1 cellular context compared by ENCODE assay signal in the genomic region with DNA sequence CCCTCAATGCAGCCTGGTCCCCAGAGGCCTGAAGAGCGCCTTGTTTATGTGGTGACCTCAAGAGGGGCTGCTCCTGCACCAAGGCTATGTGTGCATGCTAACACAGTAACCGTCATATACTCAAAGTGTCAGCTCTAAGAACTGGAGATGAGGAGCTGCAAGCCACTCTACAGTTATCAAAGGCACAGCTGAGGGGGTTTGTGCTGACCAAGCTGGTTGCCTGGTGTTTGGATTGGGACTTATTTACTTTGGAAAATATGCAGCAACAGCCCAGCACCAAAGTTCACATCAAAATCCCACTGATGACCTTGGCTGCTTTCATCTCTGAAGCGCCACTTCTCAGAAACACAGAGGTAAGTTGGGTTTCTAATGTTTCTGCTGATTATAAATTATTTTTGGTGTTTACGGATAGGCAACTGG.
A peak's percentile ranks its signal among the peaks of the same experiment; 100 is the strongest.
TF ChIP-seq lines count a peak whose summit lies in the region.

A gene with protein sequence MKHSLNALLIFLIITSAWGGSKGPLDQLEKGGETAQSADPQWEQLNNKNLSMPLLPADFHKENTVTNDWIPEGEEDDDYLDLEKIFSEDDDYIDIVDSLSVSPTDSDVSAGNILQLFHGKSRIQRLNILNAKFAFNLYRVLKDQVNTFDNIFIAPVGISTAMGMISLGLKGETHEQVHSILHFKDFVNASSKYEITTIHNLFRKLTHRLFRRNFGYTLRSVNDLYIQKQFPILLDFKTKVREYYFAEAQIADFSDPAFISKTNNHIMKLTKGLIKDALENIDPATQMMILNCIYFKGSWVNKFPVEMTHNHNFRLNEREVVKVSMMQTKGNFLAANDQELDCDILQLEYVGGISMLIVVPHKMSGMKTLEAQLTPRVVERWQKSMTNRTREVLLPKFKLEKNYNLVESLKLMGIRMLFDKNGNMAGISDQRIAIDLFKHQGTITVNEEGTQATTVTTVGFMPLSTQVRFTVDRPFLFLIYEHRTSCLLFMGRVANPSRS (plus strand): TSS at position 321 of the 420 bp plus-strand sequence. CDS start 5,200 bp downstream, outside the sequence.

TF ChIP-seq in liver, 16 proteins besides CTCF, POLR2A, EP300 and RAD21 (continued from another document):
- TF ChIP-seq, protein P1, sequence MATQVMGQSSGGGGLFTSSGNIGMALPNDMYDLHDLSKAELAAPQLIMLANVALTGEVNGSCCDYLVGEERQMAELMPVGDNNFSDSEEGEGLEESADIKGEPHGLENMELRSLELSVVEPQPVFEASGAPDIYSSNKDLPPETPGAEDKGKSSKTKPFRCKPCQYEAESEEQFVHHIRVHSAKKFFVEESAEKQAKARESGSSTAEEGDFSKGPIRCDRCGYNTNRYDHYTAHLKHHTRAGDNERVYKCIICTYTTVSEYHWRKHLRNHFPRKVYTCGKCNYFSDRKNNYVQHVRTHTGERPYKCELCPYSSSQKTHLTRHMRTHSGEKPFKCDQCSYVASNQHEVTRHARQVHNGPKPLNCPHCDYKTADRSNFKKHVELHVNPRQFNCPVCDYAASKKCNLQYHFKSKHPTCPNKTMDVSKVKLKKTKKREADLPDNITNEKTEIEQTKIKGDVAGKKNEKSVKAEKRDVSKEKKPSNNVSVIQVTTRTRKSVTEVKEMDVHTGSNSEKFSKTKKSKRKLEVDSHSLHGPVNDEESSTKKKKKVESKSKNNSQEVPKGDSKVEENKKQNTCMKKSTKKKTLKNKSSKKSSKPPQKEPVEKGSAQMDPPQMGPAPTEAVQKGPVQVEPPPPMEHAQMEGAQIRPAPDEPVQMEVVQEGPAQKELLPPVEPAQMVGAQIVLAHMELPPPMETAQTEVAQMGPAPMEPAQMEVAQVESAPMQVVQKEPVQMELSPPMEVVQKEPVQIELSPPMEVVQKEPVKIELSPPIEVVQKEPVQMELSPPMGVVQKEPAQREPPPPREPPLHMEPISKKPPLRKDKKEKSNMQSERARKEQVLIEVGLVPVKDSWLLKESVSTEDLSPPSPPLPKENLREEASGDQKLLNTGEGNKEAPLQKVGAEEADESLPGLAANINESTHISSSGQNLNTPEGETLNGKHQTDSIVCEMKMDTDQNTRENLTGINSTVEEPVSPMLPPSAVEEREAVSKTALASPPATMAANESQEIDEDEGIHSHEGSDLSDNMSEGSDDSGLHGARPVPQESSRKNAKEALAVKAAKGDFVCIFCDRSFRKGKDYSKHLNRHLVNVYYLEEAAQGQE (IDR thresholded peaks at IDR 0.05) = peak; percentile 81
- TF ChIP-seq HNF4A (conservative IDR thresholded peaks at IDR 0.05) (peak; percentile 87 to 90), EGR1 (IDR thresholded peaks at IDR 0.05; ENCODE audit: low read depth in 2 of 2) (peak in 1 of 2 donors; percentile 59), FOXA1 (IDR thresholded peaks at IDR 0.05) (peak; percentile 91), RXRA (IDR thresholded peaks at IDR 0.05) (peak; percentile 76 to 87), SP1 (IDR thresholded peaks at IDR 0.05) (peak; percentile 86), TAF1 (conservative IDR thresholded peaks at IDR 0.05) (peak; percentile 98), MAX (IDR thresholded peaks at IDR 0.05) (peak; percentile 77)
TF ChIP-seq in liver: peak in this region for 14.
